Comparison of ENCODE assay signal across 17 cellular contexts in genomic region chr22:30804626-30805025, GRCh38.
DNase-seq lines count a peak whose midpoint lies in the region; ATAC-seq and TF ChIP-seq lines count a peak whose summit lies in the region.
"Had no signal": no experiment of that assay in that cellular context is flagged by ENCODE, and none has a peak within 500 bp of the region (broad histone marks: within the 10 kb centered on the region; RNA-seq: fewer than 3 reads in every experiment).

No MANE protein-coding gene starts in this region.

- POLR2A ChIA-PET in MCF 10A (lab: Yijun Ruan, JAX): interaction anchor here (0.6 to 5.2 kb wide), 7 partner anchors 18 to 344 kb away, joined by 3 to 37 read pairs (median 7); no protein-coding TSS in a partner anchor

- no peaks in the 10 kb centered on the region for H3K9me3 ChIP-seq in breast epithelium
- H3K9me3 ChIP-seq: BLaER1, Caco-2 had no signal

- intact Hi-C loops in MCF 10A (cut with micrococcal nuclease) (loop anchor here (5.0 kb wide), 2 partner anchors 38 to 83 kb away; no protein-coding TSS in a partner anchor), breast epithelium (cut with DNase I; ENCODE audit: low total_unique reads) (no loop called here), dorsolateral prefrontal cortex (cut with DNase I) (loop anchor here (5.0 kb wide), 2 partner anchors 68 to 73 kb away; no protein-coding TSS in a partner anchor)

- no peaks in the 10 kb centered on the region for H3K9me3 Mint-ChIP-seq in MCF 10A (ENCODE audit: unreplicated experiment)
- H3K9me3 Mint-ChIP-seq: GM23338 had no signal

- peaks cover 15% of the 10 kb centered on the region for H3K27me3 Mint-ChIP-seq in MCF 10A (ENCODE audit: insufficient read depth, unreplicated experiment)

- no peak overlapping the region for H3K27ac Mint-ChIP-seq in MCF 10A (ENCODE audit: low read depth, unreplicated experiment)
- H3K27ac Mint-ChIP-seq: CD8-positive, alpha-beta memory T cell; GM23338 had no signal

- CTCF ChIA-PET in MCF 10A (lab: Yijun Ruan, JAX): interaction anchor here (0.8 to 2.3 kb wide), 5 partner anchors 15 to 419 kb away, joined by 3 to 11 read pairs (median 7); no protein-coding TSS in a partner anchor

- BruUV-seq in MCF 10A (replicated peaks; lab: Mats Ljungman, UMichigan): no TSS peak

- H3K27ac ChIP-seq in breast epithelium: no peak overlapping the region
- peak overlapping the region in 4 of 59 donors; percentile 25 to 65 (median 49) for H3K27ac ChIP-seq in dorsolateral prefrontal cortex
- H3K27ac ChIP-seq: 22Rv1, BLaER1 had no signal

- no peaks in the 10 kb centered on the region for H3K36me3 ChIP-seq in breast epithelium
- H3K36me3 ChIP-seq: BLaER1 had no signal

- ATAC-seq in HG03439 (IDR thresholded peaks at IDR 0.05; ENCODE audit: unreplicated experiment) (no peak), GM18511 (IDR thresholded peaks at IDR 0.05; ENCODE audit: unreplicated experiment) (no peak)
- ATAC-seq: GM12878, GM23338 had no signal

- no peak for DNase-seq in MCF 10A (ENCODE audit: unreplicated experiment)
- no peak for DNase-seq in breast epithelium (ENCODE audit: low spot score in 2 of 2)
- DNase-seq in dorsolateral prefrontal cortex: no peak
- DNase-seq in iris pigment epithelial cell (ENCODE audit: low read depth): peak; percentile 6
- no peak for DNase-seq in stimulated activated naive CD4-positive, alpha-beta T cell treated with Interleukin-2 at 50 U/mL for 16 hours (lab: John Stamatoyannopoulos, UW)
- DNase-seq in activated CD4-positive, alpha-beta T cell treated with anti-CD3 and anti-CD28 coated beads, Interleukin-2, amount 50 U/mL, for 1 hour: no peak
- DNase-seq: AML-193; Caco-2; CD8-positive, alpha-beta memory T cell; DND-41; H7 had no signal

- no peaks in the 10 kb centered on the region for H3K4me1 ChIP-seq in breast epithelium

- H3K4me1 Mint-ChIP-seq in MCF 10A (ENCODE audit: insufficient read depth, unreplicated experiment): peaks cover 59% of the 10 kb centered on the region

- no peak for TF ChIP-seq POLR2A in breast epithelium (IDR thresholded peaks at IDR 0.05)

- peaks cover 6% of the 10 kb centered on the region for H3K36me3 Mint-ChIP-seq in MCF 10A (ENCODE audit: insufficient read depth, unreplicated experiment)

- no peak overlapping the region for H3K4me3 ChIP-seq in breast epithelium
- H3K4me3 ChIP-seq in dorsolateral prefrontal cortex: peak overlapping the region in 35 of 59 donors; percentile 5 to 72 (median 56)
- H3K4me3 ChIP-seq: BLaER1, GM12878, GM23338 had no signal

- peak overlapping the region; percentile 59 for H3K4me3 Mint-ChIP-seq in MCF 10A (ENCODE audit: unreplicated experiment)
- H3K4me3 Mint-ChIP-seq: CD8-positive, alpha-beta memory T cell; GM23338 had no signal

- H3K27me3 ChIP-seq in breast epithelium (no peaks in the 10 kb centered on the region), dorsolateral prefrontal cortex (no peaks in the 10 kb centered on the region)

- TF ChIP-seq CTCF in MCF 10A (IDR thresholded peaks at IDR 0.05; ENCODE audit: unreplicated experiment) (no peak), breast epithelium (IDR thresholded peaks at IDR 0.05) (no peak), dorsolateral prefrontal cortex (IDR thresholded peaks at IDR 0.05 in 54 of 56, conservative IDR thresholded peaks at IDR 0.05 in 2 of 56; ENCODE audit: low read depth in 1 of 56, partially characterized antibody in 56 of 56) (no peak)

Comparison
In these comparisons a context has a peak if more than half of its experiments do, and no peak if none do; other contexts are left out.
1. H3K4me3 ChIP-seq: peak in dorsolateral prefrontal cortex (35 of 59); none in breast epithelium (0 of 3).